16 cellular contexts compared by ENCODE assay signal in the genomic region with DNA sequence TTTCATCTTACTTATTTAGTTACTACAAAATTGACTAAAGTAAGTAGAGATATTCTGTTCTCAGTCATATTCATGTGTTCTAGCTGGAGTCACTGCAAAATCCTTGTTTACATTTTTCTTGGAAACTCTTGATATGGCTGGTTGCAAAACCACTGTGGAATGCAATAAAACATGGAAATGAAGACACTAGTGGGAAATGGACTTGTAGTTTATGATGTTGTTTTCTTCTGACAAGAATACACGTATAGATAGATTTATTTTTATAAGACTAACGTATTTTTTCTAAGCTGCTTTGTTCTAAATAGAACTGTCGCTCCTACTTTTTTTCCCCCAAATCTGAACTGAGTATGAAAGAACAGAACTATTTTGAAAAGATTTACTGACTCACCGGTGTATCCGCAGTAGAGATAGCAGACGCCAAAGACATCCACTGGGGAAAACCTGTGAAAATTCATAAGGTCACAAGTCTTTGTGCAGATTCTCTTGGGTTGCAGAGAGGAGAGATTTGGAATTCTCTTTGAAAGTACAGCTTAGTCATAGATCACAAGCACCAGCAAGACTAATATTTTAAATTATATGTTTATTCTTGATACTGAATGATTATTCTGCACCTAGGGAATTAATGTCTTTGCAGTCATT.
DNase-seq lines count a peak whose midpoint lies in the region; ATAC-seq lines count a peak whose summit lies in the region.
"Had no signal": no experiment of that assay in that cellular context is flagged by ENCODE, and none has a peak within 500 bp of the region (broad histone marks: within the 10 kb centered on the region; RNA-seq: fewer than 3 reads in every experiment).

No MANE protein-coding gene starts in this region.

- peak; percentile 69 for DNase-seq in EL
- peak; percentile 23 for DNase-seq in SK-N-DZ (ENCODE audit: low spot score)
- peak; percentile 84 for DNase-seq in fibroblast of peridontal ligament (ENCODE audit: extremely low read depth)
- DNase-seq in stromal cell of bone marrow (ENCODE audit: low read depth) = peak; percentile 55
- DNase-seq in NCI-H2081 treated with DMSO at 0.1 percent for 48 hours (lab: John Stamatoyannopoulos, UW) = no peak
- DNase-seq: activated B cell treated with CpG ODN at 0.5 μM for 24 hours; activated CD8-positive, alpha-beta memory T cell treated with anti-CD3 and anti-CD28 coated beads, Interleukin-2, amount 10 ng/mL, durations not matched to agents 7 days and 5 days; activated gamma-delta T cell treated with Interleukin-2 at 50 U/mL for 16 hours; effector CD8-positive, alpha-beta T cell; gastrocnemius medialis; natural killer cell; NCI-H774; Peyer's patch; T-cell had no signal

- ATAC-seq in GM21786 (IDR thresholded peaks at IDR 0.05; ENCODE audit: unreplicated experiment) (no peak), GM18867 (IDR thresholded peaks at IDR 0.05; ENCODE audit: unreplicated experiment) (no peak)
- ATAC-seq: activated CD8-positive, alpha-beta memory T cell treated with anti-CD3 and anti-CD28 coated beads, Interleukin-2, amount 10 ng/mL, durations not matched to agents 7 days and 5 days; gastrocnemius medialis; natural killer cell; T-cell had no signal
